In genomic region chr12:19646599-19646998, GRCh38 we compare ENCODE assay signal across 19 cellular contexts.
"Had no signal": no experiment of that assay in that cellular context is flagged by ENCODE, and none has a peak within 500 bp of the region (broad histone marks: within the 10 kb centered on the region; RNA-seq: fewer than 3 reads in every experiment).

No MANE protein-coding gene starts in this region.

- H3K4me3 ChIP-seq: MG63, SJSA1, SK-N-MC had no signal

- H3K4me1 ChIP-seq: SJSA1 had no signal

- H3K27me3 ChIP-seq: MG63, SJSA1 had no signal

- H3K27ac ChIP-seq: SJSA1, SK-N-MC had no signal

- H3K36me3 ChIP-seq: MG63, SJSA1 had no signal

- DNase-seq: KBM-7, MG63, NCI-H1092 treated with DMSO at 0.1 percent for 48 hours, NCI-H1436, NCI-H187, NCI-H2029, NCI-H2081 treated with DMSO at 0.1 percent for 48 hours, NCI-H2171, NCI-H226, NCI-H446, NCI-H510A, NCI-H524 treated with DMSO at 0.1 percent for 48 hours, NCI-H69, NCI-H774, Right ventricle myocardium superior, RPMI8226, SIG-M5 had no signal
